In the genomic region with DNA sequence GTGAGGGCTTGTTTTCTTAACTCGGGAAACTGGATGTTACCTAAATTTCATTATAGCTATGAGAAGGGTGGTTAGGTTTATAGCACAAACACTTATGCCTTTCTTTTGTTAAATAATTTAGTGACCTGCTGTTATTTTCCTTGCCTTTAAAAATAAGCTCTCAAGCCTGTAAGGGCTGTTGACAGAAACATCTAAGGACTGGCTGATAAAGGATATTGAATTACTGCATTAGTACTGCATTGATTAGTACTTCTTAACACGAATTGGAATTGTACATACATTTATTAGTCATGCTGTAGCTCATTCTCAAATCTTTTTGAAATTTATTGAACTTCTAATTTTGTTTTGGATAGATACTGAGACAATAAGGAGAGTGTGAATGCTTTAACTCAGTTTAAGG, we compare ENCODE assay signal across 14 cellular contexts.
"Had no signal": no experiment of that assay in that cellular context is flagged by ENCODE, and none has a peak within 500 bp of the region (broad histone marks: within the 10 kb centered on the region; RNA-seq: fewer than 3 reads in every experiment).

No MANE protein-coding gene starts in this region.

- H3K27ac ChIP-seq: esophagus squamous epithelium, sigmoid colon had no signal

- H3K9me3 Mint-ChIP-seq: activated naive CD4-positive, alpha-beta T cell treated with anti-CD3 and anti-CD28 coated beads, Interleukin-2, amount 50 U/mL, for 72 hours; activated T-cell treated with anti-CD3 and anti-CD28 coated beads, Interleukin-2, amount 50 U/mL, for 72 hours had no signal

- H3K27ac Mint-ChIP-seq: activated T-cell treated with anti-CD3 and anti-CD28 coated beads, Interleukin-2, amount 50 U/mL, for 72 hours; nephron had no signal

- H3K4me1 ChIP-seq: esophagus squamous epithelium, sigmoid colon had no signal

- H3K27me3 ChIP-seq: esophagus squamous epithelium, sigmoid colon, spleen had no signal

- H3K9me3 ChIP-seq: esophagus squamous epithelium, sigmoid colon, spleen had no signal

- H3K4me3 ChIP-seq: esophagus squamous epithelium, sigmoid colon, spleen had no signal

- H3K4me3 Mint-ChIP-seq: activated T-cell treated with anti-CD3 and anti-CD28 coated beads, Interleukin-2, amount 50 U/mL, for 72 hours; nephron had no signal

- DNase-seq: activated CD4-positive, alpha-beta T cell treated with anti-CD3 and anti-CD28 coated beads, Interleukin-2, amount 50 U/mL, for 4 hours; activated gamma-delta T cell treated with Interleukin-2 at 50 U/mL for 16 hours; activated T-cell treated with anti-CD3 and anti-CD28 coated beads, Interleukin-2, amount 50 U/mL, for 72 hours; effector CD4-positive, alpha-beta T cell; esophagus squamous epithelium; left cardiac atrium; nucleus accumbens; sigmoid colon; spleen; stimulated activated CD4-positive, alpha-beta T cell treated with anti-CD3 and anti-CD28 coated beads, Interleukin-4, amount 100 ng/mL, for 4 hours; stimulated activated naive CD4-positive, alpha-beta T cell; T1000 had no signal

- ATAC-seq: activated naive CD4-positive, alpha-beta T cell treated with anti-CD3 and anti-CD28 coated beads, Interleukin-2, amount 50 U/mL, for 72 hours; activated T-cell treated with anti-CD3 and anti-CD28 coated beads, Interleukin-2, amount 50 U/mL, for 72 hours; left cardiac atrium had no signal
